In genomic region chr7:129865093-129865931, GRCh38 we compare ENCODE assay signal across 12 cellular contexts.
DNase-seq lines count a peak whose midpoint lies in the region; ATAC-seq and TF ChIP-seq lines count a peak whose summit lies in the region.
"Had no signal": no experiment of that assay in that cellular context is flagged by ENCODE, and none has a peak within 500 bp of the region (broad histone marks: within the 10 kb centered on the region; RNA-seq: fewer than 3 reads in every experiment).

No MANE protein-coding gene starts in this region.

- intact Hi-C loops in right cardiac atrium (cut with DNase I) (no loop called here), spleen (cut with DNase I; ENCODE audit: low total_unique reads) (no loop called here)

- ATAC-seq in activated T-helper 17 cell treated with anti-CD3 and anti-CD28 coated beads, Interleukin-2, amount 50 U/mL, for 72 hours (replicated peaks) = no peak
- no peak for ATAC-seq in right cardiac atrium
- no peak for ATAC-seq in stimulated activated naive B cell treated with anti-CD40 and anti-IgM and Interleukin-4, amounts not matched to agents 10 μg/mL and 1 μg/mL and 100 μg/mL, for 72 hours (replicated peaks)
- ATAC-seq: GM12878 had no signal

- H3K9me3 Mint-ChIP-seq in activated T-helper 17 cell treated with anti-CD3 and anti-CD28 coated beads, Interleukin-2, amount 50 U/mL, for 72 hours = no peaks in the 10 kb centered on the region
- H3K9me3 Mint-ChIP-seq in stimulated activated naive B cell treated with anti-CD40 and anti-IgM and Interleukin-4, amounts not matched to agents 10 μg/mL and 1 μg/mL and 100 μg/mL, for 72 hours = no peaks in the 10 kb centered on the region

- H3K9ac ChIP-seq in HUES64 (ENCODE audit: low read depth, low read length) = no peak overlapping the region

- DNase-seq in right cardiac atrium (no peak), spleen (no peak), cortex of kidney (lab: John Stamatoyannopoulos, UW) (no peak), mucosa of gallbladder (ENCODE audit: low spot score) (no peak), T1000 (lab: John Stamatoyannopoulos, UW) (no peak)
- no peak for DNase-seq in stimulated activated naive B cell treated with anti-CD40 and anti-IgM and Interleukin-4, amounts not matched to agents 10 μg/mL and 1 μg/mL and 100 μg/mL, for 72 hours
- DNase-seq: NCI-H146, T-helper 9 cell, upper lobe of left lung had no signal

- TF ChIP-seq CTCF in spleen (IDR thresholded peaks at IDR 0.05 in 8 of 11, conservative IDR thresholded peaks at IDR 0.05 in 3 of 11) = no peak

- no peaks in the 10 kb centered on the region for H3K9me3 ChIP-seq in HUES64 (ENCODE audit: insufficient read depth, low read depth, low read length)
- no peaks in the 10 kb centered on the region for H3K9me3 ChIP-seq in right cardiac atrium (ENCODE audit: control insufficient read depth, low read length)
- no peaks in the 10 kb centered on the region for H3K9me3 ChIP-seq in spleen
- H3K9me3 ChIP-seq: upper lobe of left lung had no signal

- peaks cover 14% of the 10 kb centered on the region for H3K4me1 ChIP-seq in HUES64 (ENCODE audit: insufficient read depth, low read length)
- H3K4me1 ChIP-seq in right cardiac atrium (ENCODE audit: control insufficient read depth, insufficient read depth, low read length) = peaks cover 23% of the 10 kb centered on the region
- peaks cover 13 to 68% (median 49%) of the 10 kb centered on the region in 6 donors for H3K4me1 ChIP-seq in spleen

- no peak overlapping the region for H3K4me3 ChIP-seq in HUES64 (ENCODE audit: low read length)
- H3K4me3 ChIP-seq in right cardiac atrium (ENCODE audit: low read length) = no peak overlapping the region
- no peak overlapping the region for H3K4me3 ChIP-seq in spleen
- H3K4me3 ChIP-seq: GM12878, upper lobe of left lung had no signal

- H3K27me3 ChIP-seq in HUES64 (ENCODE audit: insufficient read depth, low read length) = no peaks in the 10 kb centered on the region
- no peaks in the 10 kb centered on the region for H3K27me3 ChIP-seq in right cardiac atrium (ENCODE audit: control insufficient read depth, insufficient read depth)
- H3K27me3 ChIP-seq in spleen (replicated peaks in 1 of 7) = no peaks in the 10 kb centered on the region
- H3K27me3 ChIP-seq: upper lobe of left lung had no signal

- H3K36me3 ChIP-seq in HUES64 (ENCODE audit: insufficient read depth, low read length) = 0 out of 2 replicates have a peak, but pooled peaks cover 8% of the 10 kb centered on the region
- H3K36me3 ChIP-seq in spleen = peaks cover 0 to 14% (median 0%) of the 10 kb centered on the region in 6 donors
- H3K36me3 ChIP-seq: upper lobe of left lung had no signal

- 96% methylated on average over 3 of the region's 4 CpGs for WGBS in HUES64
- WGBS in right cardiac atrium = 82% methylated on average over 4 of the region's 4 CpGs
- WGBS in spleen, 5 donors = 85 to 95% (median 90%) methylated on average over 4 of the region's 4 CpGs

- no peaks in the 10 kb centered on the region for H3K27me3 Mint-ChIP-seq in activated T-helper 17 cell treated with anti-CD3 and anti-CD28 coated beads, Interleukin-2, amount 50 U/mL, for 72 hours
- no peaks in the 10 kb centered on the region for H3K27me3 Mint-ChIP-seq in stimulated activated naive B cell treated with anti-CD40 and anti-IgM and Interleukin-4, amounts not matched to agents 10 μg/mL and 1 μg/mL and 100 μg/mL, for 72 hours

- H3K4me3 Mint-ChIP-seq in activated T-helper 17 cell treated with anti-CD3 and anti-CD28 coated beads, Interleukin-2, amount 50 U/mL, for 72 hours = peak overlapping the region; percentile 81
- H3K4me3 Mint-ChIP-seq in stimulated activated naive B cell treated with anti-CD40 and anti-IgM and Interleukin-4, amounts not matched to agents 10 μg/mL and 1 μg/mL and 100 μg/mL, for 72 hours = no peak overlapping the region

- peak overlapping the region; percentile 78 for H3K27ac Mint-ChIP-seq in activated T-helper 17 cell treated with anti-CD3 and anti-CD28 coated beads, Interleukin-2, amount 50 U/mL, for 72 hours
- peak overlapping the region; percentile 10 for H3K27ac Mint-ChIP-seq in stimulated activated naive B cell treated with anti-CD40 and anti-IgM and Interleukin-4, amounts not matched to agents 10 μg/mL and 1 μg/mL and 100 μg/mL, for 72 hours

- TF ChIP-seq POLR2A in spleen (IDR thresholded peaks at IDR 0.05) = no peak

- 0 out of 2 replicates have a peak overlapping the region, but pooled peaks have one; percentile 10 for H3K27ac ChIP-seq in HUES64 (ENCODE audit: low read depth, low read length)
- peak overlapping the region; percentile 17 for H3K27ac ChIP-seq in right cardiac atrium (ENCODE audit: low read length)
- H3K27ac ChIP-seq in spleen = peak overlapping the region in 2 of 8 donors; percentile 18 to 24

- H3K36me3 Mint-ChIP-seq in activated T-helper 17 cell treated with anti-CD3 and anti-CD28 coated beads, Interleukin-2, amount 50 U/mL, for 72 hours (ENCODE audit: low read depth) = peaks cover 9% of the 10 kb centered on the region
- peaks cover 10 to 19% of the 10 kb centered on the region in 2 donors for H3K36me3 Mint-ChIP-seq in stimulated activated naive B cell treated with anti-CD40 and anti-IgM and Interleukin-4, amounts not matched to agents 10 μg/mL and 1 μg/mL and 100 μg/mL, for 72 hours

- peaks cover 42% of the 10 kb centered on the region for H3K4me1 Mint-ChIP-seq in activated T-helper 17 cell treated with anti-CD3 and anti-CD28 coated beads, Interleukin-2, amount 50 U/mL, for 72 hours
- H3K4me1 Mint-ChIP-seq in stimulated activated naive B cell treated with anti-CD40 and anti-IgM and Interleukin-4, amounts not matched to agents 10 μg/mL and 1 μg/mL and 100 μg/mL, for 72 hours = peaks cover 42 to 43% of the 10 kb centered on the region in 2 donors
